8 cellular contexts compared by ENCODE assay signal in genomic region chr12:80763874-80764273, GRCh38. TPM values are rescaled to one million over a fixed set of nuclear protein-coding genes. Genes with fewer than 3 reads are reported as not detected.
DNase-seq lines count a peak whose midpoint lies in the region; ATAC-seq and TF ChIP-seq lines count a peak whose summit lies in the region.

No MANE protein-coding gene starts in this region.

- no peaks in the 10 kb centered on the region for H3K79me2 ChIP-seq in PC-3 (ENCODE audit: low read length)

- H4K20me1 ChIP-seq in PC-3 (ENCODE audit: low read length) = no peaks in the 10 kb centered on the region

- TF ChIP-seq CTCF in PC-3 (conservative IDR thresholded peaks at IDR 0.05; ENCODE audit: low read depth, low read length) = peak; percentile 78
- TF ChIP-seq CTCF in fibroblast of pulmonary artery (IDR thresholded peaks at IDR 0.05; ENCODE audit: low read length, missing control alignments) = peak; percentile 57
- TF ChIP-seq CTCF in stomach (IDR thresholded peaks at IDR 0.05) = peak in 5 of 7 experiments; percentile 28 to 56 (median 48)

- H3K36me3 ChIP-seq in PC-3 (ENCODE audit: low read depth, low read length) (no peaks in the 10 kb centered on the region), stomach (no peaks in the 10 kb centered on the region)

- DNase-seq in G401 (ENCODE audit: low spot score) = peak; percentile 59
- DNase-seq in HT-29 (ENCODE audit: low spot score) = peak; percentile 66
- DNase-seq in PC-3 = peak; percentile 60
- peak; percentile 77 for DNase-seq in fibroblast of pulmonary artery (ENCODE audit: low read depth)
- no peak for DNase-seq in stomach
- DNase-seq in T-cell = no peak
- DNase-seq in GF-D8 (lab: John Stamatoyannopoulos, UW) = no peak

- H3K9me3 ChIP-seq in PC-3 (ENCODE audit: low read length) (no peaks in the 10 kb centered on the region), stomach (no peaks in the 10 kb centered on the region)

- peaks cover 0 to 8% (median 3%) of the 10 kb centered on the region in 3 donors for H3K9me3 Mint-ChIP-seq in T-cell

- no peak for TF ChIP-seq POLR2A in stomach (IDR thresholded peaks at IDR 0.05)

- H3K4me3 Mint-ChIP-seq in T-cell = no peak overlapping the region

- no peak overlapping the region for H2AFZ ChIP-seq in PC-3 (ENCODE audit: low read length)

- H3K27me3 Mint-ChIP-seq in T-cell = no peaks in the 10 kb centered on the region

- in situ Hi-C loops in G401 (cut with HindIII; ENCODE audit: low sequenced_read_pairs) = no loop called here

- CTCF ChIA-PET in PC-3 (lab: Charles Lee) (no interaction called here), T-cell (lab: Charles Lee) (no interaction called here)

- no peaks in the 10 kb centered on the region for H3K36me3 Mint-ChIP-seq in T-cell

- intact Hi-C loops in PC-3 (cut with micrococcal nuclease) = loop anchor here (1.0 to 2.0 kb wide), 4 partner anchors 166 to 571 kb away; no protein-coding TSS in a partner anchor
- intact Hi-C loops in stomach (cut with DNase I; ENCODE audit: low total_unique reads) = no loop called here

- BruUV-seq in PC-3 (replicated peaks; lab: Mats Ljungman, UMichigan) = no TSS peak

- ATAC-seq in PC-3 (no peak), T-cell (replicated peaks in 1 of 4) (no peak), HG02610 (IDR thresholded peaks at IDR 0.05; ENCODE audit: unreplicated experiment) (no peak)

- H3K4me3 ChIP-seq in PC-3 (ENCODE audit: low read length) = no peak overlapping the region
- H3K4me3 ChIP-seq in fibroblast of pulmonary artery (replicated peaks; ENCODE audit: low read depth, low read length) = no peak overlapping the region
- no peak overlapping the region for H3K4me3 ChIP-seq in stomach

- TF ChIP-seq EP300 in stomach (IDR thresholded peaks at IDR 0.05) = no peak

- no peak overlapping the region for H3K4me2 ChIP-seq in PC-3 (ENCODE audit: low read length)

- H3K9me2 ChIP-seq in PC-3 (replicated peaks; ENCODE audit: low read length) = no peaks in the 10 kb centered on the region

- no peaks in the 10 kb centered on the region for H3K4me1 Mint-ChIP-seq in T-cell

- no peak overlapping the region for H3K27ac Mint-ChIP-seq in T-cell

- H3K27me3 ChIP-seq in PC-3 (ENCODE audit: low read length) = peaks cover 28% of the 10 kb centered on the region
- H3K27me3 ChIP-seq in stomach = no peaks in the 10 kb centered on the region

- H3K9ac ChIP-seq in PC-3 (ENCODE audit: low read length) = no peak overlapping the region

- H3F3A ChIP-seq in PC-3 (ENCODE audit: low read length, unreplicated experiment) = no peaks in the 10 kb centered on the region

- H3K27ac ChIP-seq in PC-3 (ENCODE audit: low read length) (no peak overlapping the region), stomach (no peak overlapping the region)

- no peaks in the 10 kb centered on the region for H3K4me1 ChIP-seq in PC-3 (ENCODE audit: insufficient read depth, low read length)
- no peaks in the 10 kb centered on the region for H3K4me1 ChIP-seq in stomach

- POLR2A ChIA-PET in PC-3 (lab: Charles Lee; ENCODE audit: unreplicated experiment) (no interaction called here), T-cell (lab: Charles Lee) (no interaction called here)

- WGBS in stomach, 5 donors = 1 to 8% (median 3%) methylated on average over 4 of the region's 4 CpGs

RNA-seq across cellular contexts. Expression of gene MYF5, which starts 47.2 kb away (rescaled TPM):
- not detected in 2 replicates for total RNA-seq in G401 (2014; rRNA removed; shearing (Covaris generic))
- not detected in 2 replicates for total RNA-seq in HT-29 (2014; rRNA removed; shearing (Covaris generic))
- total RNA-seq in PC-3 (2014; rRNA removed) (not detected in 2 replicates), stomach (not detected), T-cell (not detected)
- not detected for polyA plus RNA-seq in stomach

RNA-seq across cellular contexts. Expression of gene MYF6, which starts 56.4 kb away (rescaled TPM):
- total RNA-seq in G401 (2014; rRNA removed; shearing (Covaris generic)) = not detected in 2 replicates
- not detected in 2 replicates for total RNA-seq in HT-29 (2014; rRNA removed; shearing (Covaris generic))
- total RNA-seq in PC-3 (2014; rRNA removed) = not detected in 2 replicates
- not detected for total RNA-seq in stomach
- 1 to 10 TPM in 1 of 3 donors, not detected in 2; 2.1 TPM for polyA plus RNA-seq in stomach
- not detected for total RNA-seq in T-cell

Comparison
In these comparisons a context has a peak if more than half of its experiments do, and no peak if none do; other contexts are left out.
1. DNase-seq: peak in G401 (single experiment), HT-29 (single experiment), PC-3 (single experiment) and fibroblast of pulmonary artery (single experiment); none in stomach (single experiment), T-cell (0 of 34) and GF-D8 (single experiment).
2. Peak in every context shown above with its lines, with median percentiles within 50 percentile points of each other: CTCF ChIP-seq.